1 cellular context compared by ENCODE assay signal in the genomic region with DNA sequence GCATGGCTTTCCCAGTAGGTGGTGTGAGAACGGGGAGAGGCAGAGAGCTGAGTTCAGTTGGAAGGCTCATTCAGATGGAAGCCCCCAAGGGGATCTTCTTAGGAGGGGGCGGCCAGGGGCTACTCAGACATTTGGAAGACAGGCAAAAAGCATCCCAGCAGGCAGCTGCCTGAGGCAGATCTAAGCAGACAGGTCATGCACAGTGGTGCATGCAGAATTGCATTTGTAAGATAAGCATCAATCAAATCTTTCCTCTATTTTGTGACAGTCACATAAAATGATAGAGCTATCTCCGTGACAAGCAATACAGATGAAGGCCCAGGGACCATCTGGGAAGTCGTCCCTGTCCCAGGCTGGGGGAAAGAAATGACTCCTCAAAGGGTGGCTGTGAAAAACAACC.
TF ChIP-seq lines count a peak whose summit lies in the region.

No MANE protein-coding gene starts in this region.

TF ChIP-seq in WTC11, 78 proteins besides CTCF, POLR2A, EP300 and RAD21 (continued from another document):
- TF ChIP-seq, protein P1, sequence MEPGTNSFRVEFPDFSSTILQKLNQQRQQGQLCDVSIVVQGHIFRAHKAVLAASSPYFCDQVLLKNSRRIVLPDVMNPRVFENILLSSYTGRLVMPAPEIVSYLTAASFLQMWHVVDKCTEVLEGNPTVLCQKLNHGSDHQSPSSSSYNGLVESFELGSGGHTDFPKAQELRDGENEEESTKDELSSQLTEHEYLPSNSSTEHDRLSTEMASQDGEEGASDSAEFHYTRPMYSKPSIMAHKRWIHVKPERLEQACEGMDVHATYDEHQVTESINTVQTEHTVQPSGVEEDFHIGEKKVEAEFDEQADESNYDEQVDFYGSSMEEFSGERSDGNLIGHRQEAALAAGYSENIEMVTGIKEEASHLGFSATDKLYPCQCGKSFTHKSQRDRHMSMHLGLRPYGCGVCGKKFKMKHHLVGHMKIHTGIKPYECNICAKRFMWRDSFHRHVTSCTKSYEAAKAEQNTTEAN (CRISPR knock-in tag; IDR thresholded peaks at IDR 0.05) = no peak
- TF ChIP-seq, protein P2, sequence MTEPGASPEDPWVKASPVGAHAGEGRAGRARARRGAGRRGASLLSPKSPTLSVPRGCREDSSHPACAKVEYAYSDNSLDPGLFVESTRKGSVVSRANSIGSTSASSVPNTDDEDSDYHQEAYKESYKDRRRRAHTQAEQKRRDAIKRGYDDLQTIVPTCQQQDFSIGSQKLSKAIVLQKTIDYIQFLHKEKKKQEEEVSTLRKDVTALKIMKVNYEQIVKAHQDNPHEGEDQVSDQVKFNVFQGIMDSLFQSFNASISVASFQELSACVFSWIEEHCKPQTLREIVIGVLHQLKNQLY (CRISPR knock-in tag; IDR thresholded peaks at IDR 0.05) = no peak
- no peak for TF ChIP-seq IRF2 (CRISPR knock-in tag; IDR thresholded peaks at IDR 0.05; ENCODE audit: borderline replicate concordance, low read depth)
